ENCODE assay signal across 33 cellular contexts in genomic region chr2:173016451-173016850, GRCh38.
"Had no signal": no experiment of that assay in that cellular context is flagged by ENCODE, and none has a peak within 500 bp of the region (broad histone marks: within the 10 kb centered on the region; RNA-seq: fewer than 3 reads in every experiment).

No MANE protein-coding gene starts in this region.

- H3K36me3 ChIP-seq: ascending aorta, cardiac muscle cell had no signal

- H3K27me3 ChIP-seq: ascending aorta, cardiac muscle cell had no signal

- FAIRE-seq: bronchial epithelial cell, TTC549 had no signal

- H3K9me3 ChIP-seq: ascending aorta had no signal

- DNase-seq: activated B cell treated with CpG ODN at 0.5 μM for 24 hours; activated CD4-positive, alpha-beta memory T cell treated with anti-CD3 and anti-CD28 coated beads for 36 hours; activated CD4-positive, alpha-beta T cell treated with anti-CD3 and anti-CD28 coated beads for 4 hours; activated CD4-positive, alpha-beta T cell treated with anti-CD3 and anti-CD28 coated beads, Interleukin-2, amount 10 ng/mL, durations not matched to agents 24 days and 14 days; activated CD4-positive, alpha-beta T cell treated with anti-CD3 and anti-CD28 coated beads, Interleukin-2, amount 50 U/mL, for 1 hour; activated CD4-positive, alpha-beta T cell treated with anti-CD3 and anti-CD28 coated beads, Interleukin-2, amount 50 U/mL, for 4 hours; activated CD4-positive, CD25-positive, alpha-beta regulatory T cell treated with anti-CD3 and anti-CD28 coated beads, Interleukin-2, amount 50 U/mL, for 72 hours; activated CD8-positive, alpha-beta memory T cell treated with anti-CD3 and anti-CD28 coated beads, Interleukin-2, amount 50 U/mL, for 4 hours; activated CD8-positive, alpha-beta T cell treated with anti-CD3 and anti-CD28 coated beads for 36 hours; activated effector memory CD4-positive, alpha-beta T cell treated with Interleukin-2 at 50 U/mL for 16 hours; activated gamma-delta T cell; activated naive CD4-positive, alpha-beta T cell treated with anti-CD3 and anti-CD28 coated beads, Interleukin-2, amount 10 ng/mL, durations not matched to agents 7 days and 5 days; activated naive CD4-positive, alpha-beta T cell treated with Interleukin-2 at 50 U/mL for 16 hours; activated naive CD8-positive, alpha-beta T cell treated with anti-CD3 and anti-CD28 coated beads, Interleukin-2, amount 10 ng/mL, durations not matched to agents 7 days and 5 days; activated naive CD8-positive, alpha-beta T cell treated with anti-CD3 and anti-CD28 coated beads, Interleukin-2, amount 50 U/mL, for 24 hours; activated T-cell treated with anti-CD3 and anti-CD28 coated beads for 4 hours; activated T-cell treated with anti-CD3 and anti-CD28 coated beads, Interleukin-2, amount 50 U/mL, for 1 hour; activated T-cell treated with anti-CD3 and anti-CD28 coated beads, Interleukin-2, amount 50 U/mL, for 4 hours; activated T-cell treated with anti-CD3 and anti-CD28 coated beads, Interleukin-2, amount 50 U/mL, for 72 hours; amygdala; anterior cingulate cortex; central memory CD4-positive, alpha-beta T cell; cerebellar nuclear complex; SW 1271; T-helper 1 cell; T-helper 2 cell; T-helper 9 cell had no signal

- H3K4me1 ChIP-seq: ascending aorta had no signal

- ATAC-seq: activated CD8-positive, alpha-beta T cell treated with anti-CD3 and anti-CD28 coated beads for 36 hours; activated naive CD8-positive, alpha-beta T cell treated with anti-CD3 and anti-CD28 coated beads, Interleukin-2, amount 50 U/mL, for 24 hours; activated T-cell treated with anti-CD3 and anti-CD28 coated beads, Interleukin-2, amount 50 U/mL, for 4 hours; activated T-cell treated with anti-CD3 and anti-CD28 coated beads, Interleukin-2, amount 50 U/mL, for 72 hours; activated T-helper 17 cell treated with anti-CD3 and anti-CD28 coated beads, Interleukin-2, amount 50 U/mL, for 72 hours had no signal

- H3K27ac ChIP-seq: ascending aorta, cardiac muscle cell, VCaP had no signal

- H3K4me3 ChIP-seq: ascending aorta, cardiac muscle cell had no signal
